In genomic region chr18:6729247-6730091, GRCh38 we compare ENCODE assay signal across 1 cellular context.
TF ChIP-seq lines count a peak whose summit lies in the region.

ARHGAP28 (plus strand) TSS chr18:6729716; CDS start chr18:6729822, 106 bp downstream.

TF ChIP-seq in K562, 482 proteins besides CTCF, POLR2A, EP300 and RAD21 (continued from another document and continues in another):
- TF ChIP-seq ZNF449 (CRISPR knock-in tag; IDR thresholded peaks at IDR 0.05) (no peak), HMGXB4 (CRISPR knock-in tag; IDR thresholded peaks at IDR 0.05) (no peak), SIN3B (IDR thresholded peaks at IDR 0.05; ENCODE audit: low read depth) (peak; percentile 80; the same call in 1 of the 2 replicates), KDM4B (IDR thresholded peaks at IDR 0.05; ENCODE audit: borderline replicate concordance in 2 of 2, low read depth in 1 of 2) (0 out of 4 replicates have a peak, but pooled peaks of 1 of the 2 experiments have one; percentile 25), CXXC5 (CRISPR knock-in tag; IDR thresholded peaks at IDR 0.05) (peak; percentile 96), AFF1 (IDR thresholded peaks at IDR 0.05; ENCODE audit: low read depth in 1 of 2, partially characterized antibody in 2 of 2) (no peak), TAF9B (IDR thresholded peaks at IDR 0.05; ENCODE audit: partially characterized antibody) (no peak), ARNT (IDR thresholded peaks at IDR 0.05) (no peak), THAP7 (CRISPR knock-in tag; IDR thresholded peaks at IDR 0.05) (peak; percentile 85; the same call in 1 of the 2 replicates), C11orf30 (IDR thresholded peaks at IDR 0.05; ENCODE audit: low read depth) (no peak; the same call in 1 of the 2 replicates), CBX5 (IDR thresholded peaks at IDR 0.05; ENCODE audit: borderline replicate concordance, low read depth) (no peak), ZNF217 (CRISPR knock-in tag; IDR thresholded peaks at IDR 0.05) (no peak), TEAD1 (CRISPR knock-in tag; IDR thresholded peaks at IDR 0.05) (peak in 1 of 2 experiments; percentile 67; a peak in 1 of 4 replicates), THRA (IDR thresholded peaks at IDR 0.05) (no peak), ARID4B (CRISPR knock-in tag; IDR thresholded peaks at IDR 0.05) (peak; percentile 88), ZBTB7A (IDR thresholded peaks at IDR 0.05; ENCODE audit: borderline replicate concordance, control insufficient read depth, low read depth, low read length) (peak; percentile 75; the same call in 1 of the 2 replicates), MTF1 (CRISPR knock-in tag; IDR thresholded peaks at IDR 0.05; ENCODE audit: borderline replicate concordance) (no peak), CHD2 (IDR thresholded peaks at IDR 0.05; ENCODE audit: low read depth, low read length) (peak; percentile 18; the same call in 1 of the 2 replicates), ZMIZ1 (IDR thresholded peaks at IDR 0.05; ENCODE audit: low read depth in 2 of 2, low read length in 2 of 2) (peak in 1 of 2 experiments; percentile 25; a peak in 1 of 4 replicates), TGIF2 (CRISPR knock-in tag; IDR thresholded peaks at IDR 0.05) (peak; percentile 84; the same call in 1 of the 2 replicates), HNRNPH1 (optimal IDR thresholded peaks at IDR 0.05; ENCODE audit: low read depth, low read length) (no peak), PTBP1 (IDR thresholded peaks at IDR 0.05; ENCODE audit: low read depth, low read length) (no peak), L3MBTL2 (IDR thresholded peaks at IDR 0.05) (peak; percentile 87), NRF1 (conservative IDR thresholded peaks at IDR 0.05 in 1 of 2, IDR thresholded peaks at IDR 0.05 in 1 of 2) (peak; percentile 88 to 90), ZBTB12 (CRISPR knock-in tag; IDR thresholded peaks at IDR 0.05) (peak; percentile 56; the same call in 1 of the 2 replicates), E2F3 (CRISPR knock-in tag; IDR thresholded peaks at IDR 0.05) (0 out of 2 replicates have a peak, but pooled peaks have one; percentile 63), ZNF445 (CRISPR knock-in tag; IDR thresholded peaks at IDR 0.05; ENCODE audit: low read depth) (no peak)
